Comparison of ENCODE assay signal across 30 cellular contexts in the genomic region with DNA sequence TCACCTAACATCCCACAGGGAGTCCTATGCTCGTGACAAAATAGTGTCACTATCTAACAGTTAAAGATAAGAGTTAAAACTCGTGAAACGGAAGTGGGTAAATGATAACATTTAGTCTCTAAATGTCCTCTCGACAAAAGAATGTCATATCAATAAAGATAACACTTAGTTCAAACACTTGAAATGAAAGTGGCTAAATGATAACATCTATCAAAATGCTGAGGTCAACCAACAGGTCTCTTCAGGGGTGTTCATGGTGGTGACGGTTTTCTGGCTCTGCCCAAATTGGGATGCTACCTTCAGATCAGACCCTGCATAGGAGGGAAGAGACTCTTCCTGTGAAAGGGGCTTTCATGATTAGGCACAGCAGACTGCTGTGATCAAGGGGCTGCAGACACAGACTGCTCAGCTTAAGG. TPM values are rescaled to one million over a fixed set of nuclear protein-coding genes. Genes with fewer than 3 reads are reported as not detected.
DNase-seq lines count a peak whose midpoint lies in the region; ATAC-seq and TF ChIP-seq lines count a peak whose summit lies in the region.
"Had no signal": no experiment of that assay in that cellular context is flagged by ENCODE, and none has a peak within 500 bp of the region (broad histone marks: within the 10 kb centered on the region; RNA-seq: fewer than 3 reads in every experiment).

No MANE protein-coding gene starts in this region.

- peak overlapping the region; percentile 36 for H3K27ac ChIP-seq in CD4-positive, CD25-positive, alpha-beta regulatory T cell (ENCODE audit: insufficient read depth, low read length, poor library complexity, severe bottlenecking)
- H3K27ac ChIP-seq in CD8-positive, alpha-beta T cell (ENCODE audit: low read depth, low read length), result no peak overlapping the region
- H3K27ac ChIP-seq: breast epithelium, gastroesophageal sphincter, GM23248, lower lobe of right lung, upper lobe of right lung had no signal

- CTCF ChIA-PET in CD8-positive, alpha-beta T cell (lab: Charles Lee), result no interaction called here
- CTCF ChIA-PET in T-cell (lab: Charles Lee), result interaction anchor here in 1 of 2 donors (0.9 kb wide), 1 partner anchor 23 kb away, joined by 3 read pairs; no protein-coding TSS in a partner anchor

- intact Hi-C loops in CD8-positive, alpha-beta T cell (cut with DNase I, micrococcal nuclease), result no loop called here

- TF ChIP-seq CTCF in CD8-positive, alpha-beta T cell (IDR thresholded peaks at IDR 0.05), result no peak

- H3K4me3 Mint-ChIP-seq in CD4-positive, CD25-positive, alpha-beta regulatory T cell, result peak overlapping the region in 1 of 4 donors; percentile 47
- H3K4me3 Mint-ChIP-seq in CD8-positive, alpha-beta T cell, result peak overlapping the region; percentile 26
- H3K4me3 Mint-ChIP-seq in T-cell (no peak overlapping the region), immature natural killer cell (peak overlapping the region in 3 of 5 donors; percentile 2 to 10 (median 8))
- H3K4me3 Mint-ChIP-seq: nephron progenitor cell had no signal

- peak overlapping the region; percentile 16 for H3K4me3 ChIP-seq in CD4-positive, CD25-positive, alpha-beta regulatory T cell (ENCODE audit: low read depth, low read length)
- H3K4me3 ChIP-seq in CD8-positive, alpha-beta T cell (ENCODE audit: low read depth, low read length), result no peak overlapping the region
- H3K4me3 ChIP-seq: breast epithelium, gastroesophageal sphincter, GM23248, lower lobe of right lung, upper lobe of right lung had no signal

- POLR2A ChIA-PET in CD8-positive, alpha-beta T cell (lab: Charles Lee), result interaction anchor here (0.9 kb wide), 1 partner anchor 17 kb away, joined by 3 read pairs; no protein-coding TSS in a partner anchor
- POLR2A ChIA-PET in T-cell (lab: Charles Lee), result no interaction called here

- H3K36me3 ChIP-seq in CD4-positive, CD25-positive, alpha-beta regulatory T cell (ENCODE audit: control insufficient read depth, insufficient read depth, low read length), result no peaks in the 10 kb centered on the region
- no peaks in the 10 kb centered on the region for H3K36me3 ChIP-seq in CD8-positive, alpha-beta T cell (ENCODE audit: insufficient read depth, low read length)
- H3K36me3 ChIP-seq: breast epithelium, gastroesophageal sphincter, lower lobe of right lung, upper lobe of right lung had no signal

- no peaks in the 10 kb centered on the region for H3K9me3 ChIP-seq in CD4-positive, CD25-positive, alpha-beta regulatory T cell (ENCODE audit: control insufficient read depth in 2 of 2, low read length in 2 of 2)
- no peaks in the 10 kb centered on the region for H3K9me3 ChIP-seq in CD8-positive, alpha-beta T cell (ENCODE audit: low read length)
- H3K9me3 ChIP-seq: breast epithelium, gastroesophageal sphincter, lower lobe of right lung, upper lobe of right lung had no signal

- no peaks in the 10 kb centered on the region for H3K9me3 Mint-ChIP-seq in CD4-positive, CD25-positive, alpha-beta regulatory T cell
- H3K9me3 Mint-ChIP-seq in CD8-positive, alpha-beta T cell, result no peaks in the 10 kb centered on the region
- H3K9me3 Mint-ChIP-seq in T-cell (no peaks in the 10 kb centered on the region), immature natural killer cell (no peaks in the 10 kb centered on the region)

- ATAC-seq in CD4-positive, CD25-positive, alpha-beta regulatory T cell (ENCODE audit: low read depth in 2 of 2), result peak; percentile 28 to 62
- ATAC-seq in CD8-positive, alpha-beta T cell, result peak; percentile 58
- peak; percentile 47 to 64 (median 52) for ATAC-seq in T-cell (replicated peaks in 1 of 4)
- ATAC-seq: gastroesophageal sphincter, upper lobe of right lung had no signal

- peaks cover 12% of the 10 kb centered on the region for H3K4me1 ChIP-seq in CD4-positive, CD25-positive, alpha-beta regulatory T cell (ENCODE audit: control insufficient read depth, insufficient read depth, low read length, poor library complexity, severe bottlenecking)
- peaks cover 20% of the 10 kb centered on the region for H3K4me1 ChIP-seq in CD8-positive, alpha-beta T cell (ENCODE audit: insufficient read depth, low read length)
- H3K4me1 ChIP-seq: breast epithelium, gastroesophageal sphincter, lower lobe of right lung, upper lobe of right lung had no signal

- peaks cover 8 to 24% (median 15%) of the 10 kb centered on the region in 4 donors for H3K4me1 Mint-ChIP-seq in CD4-positive, CD25-positive, alpha-beta regulatory T cell
- peaks cover 40% of the 10 kb centered on the region for H3K4me1 Mint-ChIP-seq in CD8-positive, alpha-beta T cell (ENCODE audit: low read depth)
- H3K4me1 Mint-ChIP-seq in T-cell (peaks cover 32 to 46% (median 41%) of the 10 kb centered on the region in 3 donors), immature natural killer cell (peaks cover 19 to 28% of the 10 kb centered on the region in 2 donors)

- H3K27me3 ChIP-seq in CD4-positive, CD25-positive, alpha-beta regulatory T cell (ENCODE audit: control insufficient read depth, insufficient read depth, low read length), result peaks cover 15% of the 10 kb centered on the region
- no peaks in the 10 kb centered on the region for H3K27me3 ChIP-seq in CD8-positive, alpha-beta T cell (ENCODE audit: insufficient read depth, low read length)
- H3K27me3 ChIP-seq: breast epithelium, gastroesophageal sphincter had no signal

- DNase-seq in CD4-positive, CD25-positive, alpha-beta regulatory T cell, result peak in 2 of 3 donors; percentile 23 to 53
- peak in 2 of 7 experiments; percentile 11 to 17 for DNase-seq in CD8-positive, alpha-beta T cell
- DNase-seq in T-cell (peak in 1 of 34 experiments; percentile 5), immature natural killer cell (peak; percentile 4 to 14 (median 10)), cortex of kidney (lab: John Stamatoyannopoulos, UW) (no peak), UCSD-AML1 (lab: John Stamatoyannopoulos, UW; ENCODE audit: unreplicated experiment) (no peak)
- no peak for DNase-seq in activated CD4-positive, alpha-beta T cell treated with anti-CD3 and anti-CD28 coated beads for 4 hours
- no peak for DNase-seq in stimulated activated CD4-positive, alpha-beta T cell treated with anti-CD3 and anti-CD28 coated beads, Interleukin-1b, Interleukin-23, amount 100 ng/mL, for 48 hours
- DNase-seq: activated naive CD4-positive, alpha-beta T cell treated with anti-CD3 and anti-CD28 coated beads, Interleukin-2, amount 50 U/mL, for 16 hours; activated T-cell treated with anti-CD3 and anti-CD28 coated beads, Interleukin-2, amount 50 U/mL, for 48 hours; anterior cingulate cortex; Calu3; GM23248; kidney glomerular epithelial cell; lower lobe of right lung; MV-4-11; NCI-H1436 treated with DMSO at 0.1 percent for 48 hours; NCI-H226; nephron progenitor cell; stimulated activated naive CD4-positive, alpha-beta T cell; SW 1271; upper lobe of right lung had no signal

- H3K36me3 Mint-ChIP-seq in CD4-positive, CD25-positive, alpha-beta regulatory T cell, result no peaks in the 10 kb centered on the region
- H3K36me3 Mint-ChIP-seq in CD8-positive, alpha-beta T cell, result no peaks in the 10 kb centered on the region
- H3K36me3 Mint-ChIP-seq in T-cell (no peaks in the 10 kb centered on the region), immature natural killer cell (no peaks in the 10 kb centered on the region)

- H3K27ac Mint-ChIP-seq in CD4-positive, CD25-positive, alpha-beta regulatory T cell, result peak overlapping the region; percentile 41 to 50 (median 47)
- peak overlapping the region; percentile 50 for H3K27ac Mint-ChIP-seq in CD8-positive, alpha-beta T cell
- H3K27ac Mint-ChIP-seq in T-cell (peak overlapping the region; percentile 34 to 53), immature natural killer cell (peak overlapping the region in 2 of 6 donors; percentile 31 to 34)
- H3K27ac Mint-ChIP-seq: nephron progenitor cell had no signal

- H3K27me3 Mint-ChIP-seq in CD4-positive, CD25-positive, alpha-beta regulatory T cell, result peaks cover 23% of the 10 kb centered on the region
- H3K27me3 Mint-ChIP-seq in CD8-positive, alpha-beta T cell (ENCODE audit: low read depth), result no peaks in the 10 kb centered on the region
- H3K27me3 Mint-ChIP-seq in T-cell, result no peaks in the 10 kb centered on the region
- peaks cover 1 to 3% (median 2%) of the 10 kb centered on the region in 3 donors for H3K27me3 Mint-ChIP-seq in immature natural killer cell (ENCODE audit: low read depth in 3 of 3)

RNA-seq across cellular contexts. Expression of a gene that starts 22.1 kb away (rescaled TPM):
- not detected for total RNA-seq in CD4-positive, CD25-positive, alpha-beta regulatory T cell
- under 1 TPM in 2 of 4 donors, not detected in 2; 0.17 to 0.71 TPM for polyA plus RNA-seq in CD4-positive, CD25-positive, alpha-beta regulatory T cell
- total RNA-seq in CD8-positive, alpha-beta T cell, result not detected
- under 1 TPM in 1 of 5 donors, not detected in 4; 0.39 TPM for total RNA-seq in T-cell
- not detected for polyA plus RNA-seq in immature natural killer cell
- total RNA-seq: breast epithelium, Calu3, Daoy, gastroesophageal sphincter, GM23248, LHCN-M2, lower lobe of right lung, temporal lobe, upper lobe of right lung had no signal
- polyA plus RNA-seq: BJ, GM23248 had no signal

RNA-seq across cellular contexts. Expression of a gene that starts 43.9 kb away (rescaled TPM):
- total RNA-seq in CD4-positive, CD25-positive, alpha-beta regulatory T cell, result 15.0 TPM
- polyA plus RNA-seq in CD4-positive, CD25-positive, alpha-beta regulatory T cell, result 1 to 10 TPM in 1 of 4 donors, under 1 TPM in 3; 0.83 to 3.2 (median 0.89) TPM
- total RNA-seq in CD8-positive, alpha-beta T cell, result 1 to 10 TPM; 8.9 to 9.9 TPM
- 10 to 100 TPM in 2 of 5 donors, 1 to 10 TPM in 2, under 1 TPM in 1; 0.53 to 11.8 (median 1.6) TPM for total RNA-seq in T-cell
- 10 to 100 TPM in 2 of 3 donors, 1 to 10 TPM in 1; 6.4 to 16.9 (median 15.7) TPM for polyA plus RNA-seq in immature natural killer cell
- total RNA-seq: breast epithelium, Calu3, Daoy, gastroesophageal sphincter, GM23248, LHCN-M2, lower lobe of right lung, osteoblast, temporal lobe, upper lobe of right lung had no signal
- polyA plus RNA-seq: BJ, GM23248 had no signal

RNA-seq across cellular contexts. Expression of a gene that starts 49.9 kb away (rescaled TPM):
- total RNA-seq in CD4-positive, CD25-positive, alpha-beta regulatory T cell, result not detected
- not detected for polyA plus RNA-seq in CD4-positive, CD25-positive, alpha-beta regulatory T cell
- not detected for total RNA-seq in CD8-positive, alpha-beta T cell
- total RNA-seq in T-cell, result under 1 TPM in 1 of 5 donors, not detected in 4; 0.63 TPM
- not detected for polyA plus RNA-seq in immature natural killer cell
- total RNA-seq: breast epithelium, Calu3, Daoy, gastroesophageal sphincter, GM23248, LHCN-M2, lower lobe of right lung, mononuclear cell, osteoblast, temporal lobe, upper lobe of right lung had no signal
- polyA plus RNA-seq: BJ, GM23248 had no signal

Comparison
In these comparisons a context has a peak if more than half of its experiments do, and no peak if none do; other contexts are left out.
1. DNase-seq: peak in CD4-positive, CD25-positive, alpha-beta regulatory T cell (2 of 3) and immature natural killer cell (3 of 3); none in activated CD4-positive, alpha-beta T cell treated with anti-CD3 and anti-CD28 coated beads for 4 hours (0 of 2), stimulated activated CD4-positive, alpha-beta T cell treated with anti-CD3 and anti-CD28 coated beads, Interleukin-1b, Interleukin-23, amount 100 ng/mL, for 48 hours (single experiment), cortex of kidney (single experiment) and UCSD-AML1 (single experiment).
2. H3K4me3 Mint-ChIP-seq: peak in CD8-positive, alpha-beta T cell (single experiment) and immature natural killer cell (3 of 5); none in T-cell (0 of 3).
3. Peak in every context shown above with its lines, with median percentiles within 50 percentile points of each other: ATAC-seq.